Comparison of ENCODE assay signal across 8 cellular contexts in the genomic region with DNA sequence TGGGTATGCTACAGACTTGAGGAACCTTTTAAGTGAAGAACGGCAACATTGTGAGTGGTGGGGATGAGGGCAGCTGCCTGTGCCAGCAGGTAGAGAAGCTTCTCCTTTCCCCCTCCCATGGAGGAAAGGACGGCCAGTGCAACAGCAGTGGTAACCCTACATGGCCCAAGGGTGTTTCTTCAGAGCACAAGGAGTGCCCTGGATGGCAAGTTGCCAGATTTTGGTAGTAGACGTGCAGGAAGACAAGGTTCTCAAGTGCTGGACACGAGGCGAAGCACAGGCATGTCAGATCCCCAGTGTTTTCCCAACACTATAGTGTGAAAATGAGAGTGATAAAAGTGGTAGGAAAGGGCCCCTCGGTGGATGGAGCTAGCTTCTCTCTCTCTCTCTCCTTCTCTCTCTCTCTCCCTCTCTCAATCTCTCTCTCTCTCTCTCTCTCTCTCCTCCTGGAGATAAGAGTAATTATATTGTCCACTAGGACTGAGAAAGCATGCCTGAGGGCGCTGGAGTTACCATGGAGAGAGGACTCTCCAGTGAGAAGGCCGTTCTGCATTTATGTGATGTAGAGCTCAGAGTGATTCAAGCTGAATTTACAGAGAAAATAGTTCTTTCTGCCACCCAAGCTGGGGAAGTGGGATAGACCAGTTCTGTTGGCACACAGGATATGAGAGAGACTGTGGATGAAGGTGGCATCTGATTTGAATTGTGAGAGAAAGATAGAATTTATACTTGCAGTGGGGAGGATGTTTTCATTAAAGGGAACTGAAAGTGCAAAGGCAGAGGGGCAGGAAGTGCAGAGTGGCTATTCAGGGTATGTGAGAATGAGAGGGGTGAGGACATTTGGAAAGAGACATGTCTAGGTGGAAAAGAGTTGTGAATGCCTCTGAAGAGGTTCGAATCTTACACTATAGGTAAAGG. TPM values are rescaled to one million over a fixed set of nuclear protein-coding genes. Genes with fewer than 3 reads are reported as not detected.
A peak's percentile ranks its signal among the peaks of the same experiment; 100 is the strongest.
DNase-seq lines count a peak whose midpoint lies in the region; ATAC-seq and TF ChIP-seq lines count a peak whose summit lies in the region.

No MANE protein-coding gene starts in this region.

- H3K27me3 Mint-ChIP-seq in HFFc6 (ENCODE audit: insufficient read depth) (no peaks in the 10 kb centered on the region; the same call in 1 of the 2 replicates), glutamatergic neuron (ENCODE audit: unreplicated experiment) (peaks cover 4% of the 10 kb centered on the region)

- H3K4me3 Mint-ChIP-seq in HFFc6 (no peak overlapping the region), glutamatergic neuron (ENCODE audit: unreplicated experiment) (no peak overlapping the region)

- H3K27ac ChIP-seq in left lung = no peak overlapping the region

- H3K9me3 Mint-ChIP-seq in HFFc6 (no peaks in the 10 kb centered on the region), glutamatergic neuron (ENCODE audit: unreplicated experiment) (no peaks in the 10 kb centered on the region)

- no peak overlapping the region for H3K27ac Mint-ChIP-seq in HFFc6
- no peak overlapping the region for H3K27ac Mint-ChIP-seq in glutamatergic neuron (ENCODE audit: unreplicated experiment)

- no peaks in the 10 kb centered on the region for H3K9me3 ChIP-seq in left lung

- H3K4me1 Mint-ChIP-seq in HFFc6 (ENCODE audit: low read depth) (no peaks in the 10 kb centered on the region), glutamatergic neuron (ENCODE audit: low read depth, unreplicated experiment) (no peaks in the 10 kb centered on the region)

- DNase-seq in HFFc6 = peak; percentile 7
- DNase-seq in MV-4-11 (lab: John Stamatoyannopoulos, UW) = peak; percentile 65
- DNase-seq in medulla oblongata (ENCODE audit: extremely low spot score) = peak; percentile 36
- DNase-seq in ureter (ENCODE audit: low spot score) = no peak
- DNase-seq in left lung = no peak
- DNase-seq in glutamatergic neuron = no peak
- DNase-seq in Ammon's horn (ENCODE audit: low spot score) = no peak

- TF ChIP-seq CTCF in HFFc6 (IDR thresholded peaks at IDR 0.05) (no peak), left lung (IDR thresholded peaks at IDR 0.05) (no peak), glutamatergic neuron (IDR thresholded peaks at IDR 0.05; ENCODE audit: partially characterized antibody, unreplicated experiment) (no peak)

- ATAC-seq in GM18519 (IDR thresholded peaks at IDR 0.05; ENCODE audit: low FRiP score, unreplicated experiment) (peak; percentile 97), left lung (no peak)

- no peaks in the 10 kb centered on the region for H3K36me3 ChIP-seq in left lung

- no peaks in the 10 kb centered on the region for H3K4me1 ChIP-seq in left lung

- no peaks in the 10 kb centered on the region for H3K27me3 ChIP-seq in left lung

- H3K36me3 Mint-ChIP-seq in HFFc6 (ENCODE audit: low read depth) (no peaks in the 10 kb centered on the region), glutamatergic neuron (ENCODE audit: unreplicated experiment) (no peaks in the 10 kb centered on the region)

- H3K4me3 ChIP-seq in left lung = no peak overlapping the region

- intact Hi-C loops in left lung (cut with DNase I) = no loop called here

RNA-seq across cellular contexts. Expression of gene TRPC3, which starts 25.6 kb away (rescaled TPM):
- not detected for total RNA-seq in HFFc6 (2021; fragmentation: NEBNext Ultra II Directional; extraction: Animal tissue kit (Norgen Biotek cat#: 25700))
- total RNA-seq in ureter (11.8 TPM), left lung (under 1 TPM; 0.76 to 0.82 TPM), glutamatergic neuron (ENCODE audit: unreplicated experiment) (0.66 TPM)

Comparison
In these comparisons a context has a peak if more than half of its experiments do, and no peak if none do; other contexts are left out.
1. DNase-seq: peak in HFFc6 (single experiment), MV-4-11 (single experiment) and medulla oblongata (single experiment); none in ureter (single experiment), left lung (0 of 2), glutamatergic neuron (single experiment) and Ammon's horn (single experiment).